19 cellular contexts compared by ENCODE assay signal in the genomic region with DNA sequence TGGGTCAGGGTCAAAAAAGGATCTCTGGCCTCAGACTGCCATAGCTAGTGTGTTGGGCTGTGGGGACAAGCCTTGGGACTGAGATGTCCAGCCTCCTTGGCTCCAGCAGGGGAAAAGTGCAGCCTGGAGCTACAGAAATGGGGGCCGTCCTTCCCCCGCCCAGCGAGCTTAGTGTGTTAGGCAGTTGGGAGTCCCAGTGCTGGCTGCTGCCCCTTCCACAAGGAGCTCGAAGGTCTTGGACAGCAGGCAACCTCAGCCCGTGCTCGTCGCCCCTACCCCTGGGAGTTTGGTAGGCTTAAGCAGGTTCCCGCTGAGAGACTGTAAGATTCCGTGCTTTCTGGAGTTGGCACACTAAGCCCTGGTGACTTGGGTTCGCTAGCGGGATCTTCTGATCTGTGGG.
DNase-seq lines count a peak whose midpoint lies in the region; ATAC-seq and TF ChIP-seq lines count a peak whose summit lies in the region.
"Had no signal": no experiment of that assay in that cellular context is flagged by ENCODE, and none has a peak within 500 bp of the region (broad histone marks: within the 10 kb centered on the region; RNA-seq: fewer than 3 reads in every experiment).

No MANE protein-coding gene starts in this region.

- DNase-seq in H9 (no peak), WERI-Rb-1 (peak; percentile 12), neuronal stem cell (ENCODE audit: low spot score) (no peak), AG20443 (ENCODE audit: low spot score) (no peak)
- DNase-seq in CD8-positive, alpha-beta T cell: no peak
- DNase-seq: AML-193; BE2C; Calu3; CD4-positive, alpha-beta T cell; COR-L47; DMS53; DMS79 treated with DMSO at 0.1 percent for 48 hours; GF-D8; GM23248; H7 had no signal

- no peak overlapping the region for H2BK20ac ChIP-seq in H9 (ENCODE audit: low read depth, low read length, poor library complexity, severe bottlenecking)

- H3K9ac ChIP-seq in H9 (ENCODE audit: extremely low read depth, insufficient read length, low read length) (no peak overlapping the region), neuronal stem cell (ENCODE audit: low read depth, low read length, poor library complexity) (no peak overlapping the region)
- H3K9ac ChIP-seq: BLaER1 treated with 17β-estradiol and CSF1 and Interleukin-3, amounts not matched to agents 10 nM and 100 nM; GM23248 had no signal

- H3K36me3 Mint-ChIP-seq in H9 (ENCODE audit: insufficient read depth in 1 of 3, low read depth in 3 of 3): peaks cover 0 to 16% (median 5%) of the 10 kb centered on the region in 3 experiments; a peak in 3 of 7 replicates
- no peaks in the 10 kb centered on the region for H3K36me3 Mint-ChIP-seq in CD8-positive, alpha-beta T cell
- H3K36me3 Mint-ChIP-seq: CD14-positive monocyte had no signal

- no CpG with 5 or more reads among the region's 11 CpGs for WGBS in H9 (ENCODE audit: extremely low coverage, insufficient read length, low lambda C conversion rate)
- WGBS in neuronal stem cell (ENCODE audit: extremely low coverage in 2 of 2, insufficient read length in 2 of 2, insufficient replicate concordance in 1 of 2), 2 donors: no CpG with 5 or more reads among the region's 11 CpGs

- no peaks in the 10 kb centered on the region for H3K4me1 ChIP-seq in H9 (ENCODE audit: insufficient read depth, low read length)
- H3K4me1 ChIP-seq in neuronal stem cell (ENCODE audit: control insufficient read depth in 2 of 2, insufficient read depth in 1 of 2, low read depth in 1 of 2, low read length in 2 of 2): no peaks in the 10 kb centered on the region
- H3K4me1 ChIP-seq in CD8-positive, alpha-beta T cell (ENCODE audit: insufficient read depth, low read length): no peaks in the 10 kb centered on the region
- H3K4me1 ChIP-seq: BE2C; BLaER1 treated with 17β-estradiol and CSF1 and Interleukin-3, amounts not matched to agents 10 nM and 100 nM had no signal

- H2AFZ ChIP-seq in H9 (ENCODE audit: low read length): no peak overlapping the region
- H2AFZ ChIP-seq in neuronal stem cell (ENCODE audit: low read length): no peak overlapping the region
- H2AFZ ChIP-seq: GM23248 had no signal

- H3K4ac ChIP-seq in H9 (ENCODE audit: low read depth, low read length) (no peak overlapping the region), neuronal stem cell (ENCODE audit: low read length) (no peak overlapping the region)

- H3K4me3 ChIP-seq in WERI-Rb-1 (ENCODE audit: low read depth, low read length) (no peak overlapping the region), neuronal stem cell (ENCODE audit: low read length in 2 of 2) (no peak overlapping the region)
- H3K4me3 ChIP-seq in CD8-positive, alpha-beta T cell (ENCODE audit: low read depth, low read length): no peak overlapping the region
- H3K4me3 ChIP-seq: BLaER1 treated with 17β-estradiol and CSF1 and Interleukin-3, amounts not matched to agents 10 nM and 100 nM; GM23248 had no signal

- no peaks in the 10 kb centered on the region for H3K79me2 ChIP-seq in H9 (ENCODE audit: insufficient read depth, low read length)

- H4K8ac ChIP-seq in H9 (replicated peaks; ENCODE audit: insufficient read length, low read depth, low read length): no peak overlapping the region
- H4K8ac ChIP-seq in neuronal stem cell (ENCODE audit: low read depth, low read length): no peak overlapping the region

- H3K56ac ChIP-seq in H9 (ENCODE audit: insufficient read length, low read depth, low read length): no peak overlapping the region

- intact Hi-C loops in CD8-positive, alpha-beta T cell (cut with DNase I, micrococcal nuclease): no loop called here

- H3K18ac ChIP-seq in H9 (ENCODE audit: insufficient read length, low read depth, low read length) (no peak overlapping the region), neuronal stem cell (ENCODE audit: low read length) (peak overlapping the region; percentile 28)

- 0 out of 4 replicates have a peak, but pooled peaks cover 0 to 5% of the 10 kb centered on the region in 2 experiments for H3K4me1 Mint-ChIP-seq in H9
- H3K4me1 Mint-ChIP-seq in CD8-positive, alpha-beta T cell (ENCODE audit: low read depth): no peaks in the 10 kb centered on the region
- H3K4me1 Mint-ChIP-seq: CD14-positive monocyte had no signal

- TF ChIP-seq CTCF in H9 (conservative IDR thresholded peaks at IDR 0.05) (no peak), WERI-Rb-1 (IDR thresholded peaks at IDR 0.05; ENCODE audit: low read depth, low read length) (no peak)
- TF ChIP-seq CTCF in CD8-positive, alpha-beta T cell (IDR thresholded peaks at IDR 0.05): no peak

- H3K14ac ChIP-seq in H9 (ENCODE audit: insufficient read depth, low read length) (0 out of 2 replicates have a peak overlapping the region, but pooled peaks have one; percentile 35), neuronal stem cell (ENCODE audit: low read length) (peak overlapping the region; percentile 38)

- CTCF ChIA-PET in CD8-positive, alpha-beta T cell (lab: Charles Lee): no interaction called here

- H2AK5ac ChIP-seq in H9 (ENCODE audit: insufficient read length, low read length) (no peak overlapping the region), neuronal stem cell (ENCODE audit: low read depth, low read length) (no peak overlapping the region)

- H4K5ac ChIP-seq in H9 (ENCODE audit: insufficient read length, low read depth, low read length): no peak overlapping the region

- H3K9me3 ChIP-seq in H9 (ENCODE audit: control insufficient read depth, low read depth, low read length): no peaks in the 10 kb centered on the region
- H3K9me3 ChIP-seq in WERI-Rb-1 (ENCODE audit: severe bottlenecking): no peaks in the 10 kb centered on the region
- H3K9me3 ChIP-seq in neuronal stem cell (replicated peaks in 1 of 2; ENCODE audit: control insufficient read depth in 2 of 2, insufficient read depth in 1 of 2, low read depth in 1 of 2, low read length in 2 of 2): no peaks in the 10 kb centered on the region
- no peaks in the 10 kb centered on the region for H3K9me3 ChIP-seq in CD8-positive, alpha-beta T cell (ENCODE audit: low read length)
- H3K9me3 ChIP-seq: BE2C; BLaER1 treated with 17β-estradiol and CSF1 and Interleukin-3, amounts not matched to agents 10 nM and 100 nM had no signal

- H2BK12ac ChIP-seq in H9 (ENCODE audit: insufficient read length, low read depth, low read length) (no peak overlapping the region), neuronal stem cell (ENCODE audit: low read length) (no peak overlapping the region)

- H3K23ac ChIP-seq in H9 (ENCODE audit: insufficient read length, low read depth, low read length) (no peak overlapping the region), neuronal stem cell (ENCODE audit: low read depth, low read length, poor library complexity) (no peak overlapping the region)

- H3K4me2 ChIP-seq in H9 (ENCODE audit: insufficient read depth, insufficient read length, low read length) (no peak overlapping the region), neuronal stem cell (ENCODE audit: insufficient read depth, low read length, poor library complexity, severe bottlenecking) (no peak overlapping the region)
- H3K4me2 ChIP-seq: BLaER1 treated with 17β-estradiol and CSF1 and Interleukin-3, amounts not matched to agents 10 nM and 100 nM had no signal

- POLR2A ChIA-PET in CD8-positive, alpha-beta T cell (lab: Charles Lee): no interaction called here

- H3K23me2 ChIP-seq in H9 (ENCODE audit: insufficient read length, low read depth, low read length, poor library complexity, severe bottlenecking): no peaks in the 10 kb centered on the region

- no peaks in the 10 kb centered on the region for H3K27me3 ChIP-seq in H9 (ENCODE audit: insufficient read depth, low read length)
- H3K27me3 ChIP-seq in WERI-Rb-1 (ENCODE audit: insufficient read depth, low read depth, severe bottlenecking): no peaks in the 10 kb centered on the region
- H3K27me3 ChIP-seq in neuronal stem cell (ENCODE audit: control insufficient read depth in 3 of 3, insufficient read depth in 3 of 3, low read depth in 1 of 3, low read length in 3 of 3): no peaks in the 10 kb centered on the region
- no peaks in the 10 kb centered on the region for H3K27me3 ChIP-seq in CD8-positive, alpha-beta T cell (ENCODE audit: insufficient read depth, low read length)
- H3K27me3 ChIP-seq: BLaER1 treated with 17β-estradiol and CSF1 and Interleukin-3, amounts not matched to agents 10 nM and 100 nM had no signal

- H3K9me3 Mint-ChIP-seq in H9: peaks cover 22 to 23% of the 10 kb centered on the region in 2 experiments
- H3K9me3 Mint-ChIP-seq in CD8-positive, alpha-beta T cell: peaks cover 23% of the 10 kb centered on the region

- H4K91ac ChIP-seq in H9 (ENCODE audit: insufficient read length, low read depth, low read length) (no peak overlapping the region), neuronal stem cell (ENCODE audit: low read depth, low read length, poor library complexity) (no peak overlapping the region)

- H3K4me3 Mint-ChIP-seq in H9: no peak overlapping the region
- H3K4me3 Mint-ChIP-seq in CD8-positive, alpha-beta T cell: no peak overlapping the region
- H3K4me3 Mint-ChIP-seq: CD14-positive monocyte; CD4-positive, alpha-beta T cell had no signal

- H3T11ph ChIP-seq in H9 (ENCODE audit: low read length): no peak overlapping the region

- H3K27me3 Mint-ChIP-seq in H9 (ENCODE audit: low read depth): no peaks in the 10 kb centered on the region; the same call in 1 of the 2 replicates
- H3K27me3 Mint-ChIP-seq in CD8-positive, alpha-beta T cell (ENCODE audit: low read depth): no peaks in the 10 kb centered on the region
- H3K27me3 Mint-ChIP-seq: CD4-positive, alpha-beta T cell had no signal

- no peak overlapping the region for H3K27ac ChIP-seq in H9 (ENCODE audit: insufficient read length, low read depth, low read length)
- H3K27ac ChIP-seq in WERI-Rb-1: no peak overlapping the region
- no peak overlapping the region for H3K27ac ChIP-seq in neuronal stem cell (replicated peaks; ENCODE audit: low read length)
- H3K27ac ChIP-seq in CD8-positive, alpha-beta T cell (ENCODE audit: low read depth, low read length): no peak overlapping the region
- H3K27ac ChIP-seq: BLaER1 treated with 17β-estradiol and CSF1 and Interleukin-3, amounts not matched to agents 10 nM and 100 nM; GM23248 had no signal

- H3K79me1 ChIP-seq in H9 (ENCODE audit: insufficient read depth, low read depth, low read length, poor library complexity, severe bottlenecking): no peaks in the 10 kb centered on the region
- no peaks in the 10 kb centered on the region for H3K79me1 ChIP-seq in neuronal stem cell (ENCODE audit: low read depth, low read length)

- H3K36me3 ChIP-seq in WERI-Rb-1: no peaks in the 10 kb centered on the region
- no peaks in the 10 kb centered on the region for H3K36me3 ChIP-seq in neuronal stem cell (replicated peaks in 1 of 2; ENCODE audit: control insufficient read depth in 2 of 2, insufficient read depth in 2 of 2, low read length in 2 of 2)
- no peaks in the 10 kb centered on the region for H3K36me3 ChIP-seq in CD8-positive, alpha-beta T cell (ENCODE audit: insufficient read depth, low read length)
- H3K36me3 ChIP-seq: BE2C; BLaER1 treated with 17β-estradiol and CSF1 and Interleukin-3, amounts not matched to agents 10 nM and 100 nM had no signal

- no peak overlapping the region for H3K27ac Mint-ChIP-seq in H9
- no peak overlapping the region for H3K27ac Mint-ChIP-seq in CD8-positive, alpha-beta T cell
- H3K27ac Mint-ChIP-seq: CD14-positive monocyte; CD4-positive, alpha-beta T cell had no signal

- no peak for ATAC-seq in CD8-positive, alpha-beta T cell
- ATAC-seq in GM18517 (IDR thresholded peaks at IDR 0.05; ENCODE audit: unreplicated experiment): no peak
- ATAC-seq: HCT116 had no signal

- H2BK15ac ChIP-seq in H9 (ENCODE audit: low read depth, low read length) (no peak overlapping the region), neuronal stem cell (ENCODE audit: low read length) (no peak overlapping the region)

- H4K20me1 ChIP-seq in H9 (ENCODE audit: control insufficient read depth, insufficient read depth, insufficient read length): no peaks in the 10 kb centered on the region
- H4K20me1 ChIP-seq: BLaER1 treated with 17β-estradiol and CSF1 and Interleukin-3, amounts not matched to agents 10 nM and 100 nM had no signal

- H2BK5ac ChIP-seq in H9 (ENCODE audit: insufficient read length, low read length) (no peak overlapping the region), neuronal stem cell (ENCODE audit: low read length) (no peak overlapping the region)

- H2BK120ac ChIP-seq in H9 (ENCODE audit: low read depth, low read length, poor library complexity, severe bottlenecking) (no peak overlapping the region), neuronal stem cell (ENCODE audit: low read depth, low read length) (no peak overlapping the region)
